ENCODE assay signal across 8 cellular contexts in the genomic region with DNA sequence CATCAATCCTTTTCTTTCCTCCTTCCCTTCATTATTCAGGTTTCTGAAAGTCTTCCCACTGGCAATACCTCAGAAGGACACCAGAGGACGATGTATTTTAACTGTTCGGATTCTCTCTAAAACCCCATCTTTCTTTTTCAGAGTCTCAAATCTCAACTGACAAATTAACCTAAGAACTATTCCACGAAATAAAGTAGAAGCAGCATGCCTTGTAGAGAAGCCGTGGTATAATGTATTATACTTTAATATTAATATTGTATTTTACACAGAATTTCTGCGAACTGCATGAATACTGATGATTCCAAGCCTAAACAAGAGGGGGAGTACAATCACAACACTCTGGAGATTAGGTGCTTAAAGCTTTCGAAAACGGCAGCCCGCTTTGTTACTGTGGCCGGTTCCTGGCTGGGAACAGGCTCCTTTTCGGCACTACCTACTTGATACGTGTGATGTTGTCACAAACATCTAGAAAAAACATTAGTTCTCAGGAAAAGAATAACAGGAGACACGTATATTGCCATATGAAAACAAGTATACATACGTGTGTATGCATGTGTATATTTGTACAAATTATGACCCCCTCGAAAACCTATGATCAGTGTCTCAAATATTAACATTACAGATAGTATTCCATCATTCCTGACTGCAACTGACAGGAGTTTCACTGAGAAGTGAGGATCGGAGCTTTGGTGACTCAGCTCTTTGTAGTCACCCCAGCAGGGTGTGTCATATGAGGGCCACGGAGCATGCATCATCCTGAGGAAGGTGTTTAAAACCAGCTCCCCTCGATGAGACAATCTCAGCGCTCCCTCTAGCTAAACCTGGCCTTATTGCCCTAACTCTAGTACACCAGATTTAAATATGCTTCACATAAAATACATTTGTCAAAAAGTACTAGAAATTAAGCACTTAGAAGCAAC.
A peak's percentile ranks its signal among the peaks of the same experiment; 100 is the strongest.
DNase-seq lines count a peak whose midpoint lies in the region; ATAC-seq and TF ChIP-seq lines count a peak whose summit lies in the region.

No MANE protein-coding gene starts in this region.

- peaks cover 51% of the 10 kb centered on the region for H3K27me3 Mint-ChIP-seq in stimulated activated naive CD8-positive, alpha-beta T cell treated with anti-CD3 and anti-CD28 coated beads, Interleukin-15, Interleukin-2, amounts not matched to agents 100 ng/mL and 50 ng/mL, for 24 hours

- no peaks in the 10 kb centered on the region for H3K27me3 ChIP-seq in RWPE2 (ENCODE audit: insufficient read depth, poor library complexity, severe bottlenecking)
- no peaks in the 10 kb centered on the region for H3K27me3 ChIP-seq in colonic mucosa

- ATAC-seq in GM21381 (IDR thresholded peaks at IDR 0.05; ENCODE audit: unreplicated experiment) (peak; percentile 43), RWPE2 (ENCODE audit: low read depth) (peak; percentile 99), left lobe of liver (peak; percentile 79)

- DNase-seq in DMS53 treated with DMSO at 0.1 percent for 48 hours (lab: John Stamatoyannopoulos, UW; ENCODE audit: unreplicated experiment): peak; percentile 74
- DNase-seq in RWPE2 (ENCODE audit: low spot score): peak; percentile 86
- no peak for DNase-seq in colonic mucosa
- no peak for DNase-seq in left lobe of liver (ENCODE audit: low spot score)
- no peak for DNase-seq in activated naive CD4-positive, alpha-beta T cell treated with Interleukin-2 at 50 U/mL for 16 hours

- TF ChIP-seq RAD21 in Ishikawa (IDR thresholded peaks at IDR 0.05; ENCODE audit: low read depth): peak; percentile 84

- no peak for TF ChIP-seq EP300 in Ishikawa (IDR thresholded peaks at IDR 0.05; ENCODE audit: borderline replicate concordance)

- H3K36me3 Mint-ChIP-seq in stimulated activated naive CD8-positive, alpha-beta T cell treated with anti-CD3 and anti-CD28 coated beads, Interleukin-15, Interleukin-2, amounts not matched to agents 100 ng/mL and 50 ng/mL, for 24 hours (ENCODE audit: low read depth): no peaks in the 10 kb centered on the region

- no peaks in the 10 kb centered on the region for H3K9me3 Mint-ChIP-seq in stimulated activated naive CD8-positive, alpha-beta T cell treated with anti-CD3 and anti-CD28 coated beads, Interleukin-15, Interleukin-2, amounts not matched to agents 100 ng/mL and 50 ng/mL, for 24 hours

- intact Hi-C loops in colonic mucosa (cut with DNase I): loop anchor here (5.0 to 10.0 kb wide), 2 partner anchors 348 to 526 kb away; no protein-coding TSS in a partner anchor

- H3K9me3 ChIP-seq in RWPE2 (ENCODE audit: severe bottlenecking) (no peaks in the 10 kb centered on the region), colonic mucosa (no peaks in the 10 kb centered on the region)

- H3K27ac ChIP-seq in RWPE2 (ENCODE audit: poor library complexity, severe bottlenecking): peak overlapping the region; percentile 71
- H3K27ac ChIP-seq in colonic mucosa: no peak overlapping the region

- H3K4me3 ChIP-seq in RWPE2 (ENCODE audit: severe bottlenecking) (peak overlapping the region; percentile 19), colonic mucosa (no peak overlapping the region)

- peak; percentile 98 for TF ChIP-seq CTCF in RWPE2 (IDR thresholded peaks at IDR 0.05; ENCODE audit: poor library complexity, severe bottlenecking)
- TF ChIP-seq CTCF in colonic mucosa (IDR thresholded peaks at IDR 0.05): peak; percentile 70

- H3K4me1 Mint-ChIP-seq in stimulated activated naive CD8-positive, alpha-beta T cell treated with anti-CD3 and anti-CD28 coated beads, Interleukin-15, Interleukin-2, amounts not matched to agents 100 ng/mL and 50 ng/mL, for 24 hours (ENCODE audit: low read depth): peaks cover 5% of the 10 kb centered on the region

- H3K9ac ChIP-seq in colonic mucosa (ENCODE audit: low read depth in 2 of 2, low read length in 2 of 2): peak overlapping the region in 1 of 2 donors; percentile 14

- peak overlapping the region; percentile 50 for H3K4me3 Mint-ChIP-seq in stimulated activated naive CD8-positive, alpha-beta T cell treated with anti-CD3 and anti-CD28 coated beads, Interleukin-15, Interleukin-2, amounts not matched to agents 100 ng/mL and 50 ng/mL, for 24 hours

- no peak overlapping the region for H3K27ac Mint-ChIP-seq in stimulated activated naive CD8-positive, alpha-beta T cell treated with anti-CD3 and anti-CD28 coated beads, Interleukin-15, Interleukin-2, amounts not matched to agents 100 ng/mL and 50 ng/mL, for 24 hours

- no peaks in the 10 kb centered on the region for H3K36me3 ChIP-seq in RWPE2 (ENCODE audit: low read depth)
- no peaks in the 10 kb centered on the region for H3K36me3 ChIP-seq in colonic mucosa

- peaks cover 11% of the 10 kb centered on the region for H3K4me1 ChIP-seq in RWPE2 (ENCODE audit: insufficient read depth, poor library complexity, severe bottlenecking)
- H3K4me1 ChIP-seq in colonic mucosa: no peaks in the 10 kb centered on the region

TF ChIP-seq in Ishikawa, 13 proteins besides CTCF, POLR2A, EP300 and RAD21:
- TF ChIP-seq, protein P1, sequence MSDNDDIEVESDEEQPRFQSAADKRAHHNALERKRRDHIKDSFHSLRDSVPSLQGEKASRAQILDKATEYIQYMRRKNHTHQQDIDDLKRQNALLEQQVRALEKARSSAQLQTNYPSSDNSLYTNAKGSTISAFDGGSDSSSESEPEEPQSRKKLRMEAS (IDR thresholded peaks at IDR 0.05): peak; percentile 52; the same call in 1 of the 2 replicates
- TF ChIP-seq, protein P2, sequence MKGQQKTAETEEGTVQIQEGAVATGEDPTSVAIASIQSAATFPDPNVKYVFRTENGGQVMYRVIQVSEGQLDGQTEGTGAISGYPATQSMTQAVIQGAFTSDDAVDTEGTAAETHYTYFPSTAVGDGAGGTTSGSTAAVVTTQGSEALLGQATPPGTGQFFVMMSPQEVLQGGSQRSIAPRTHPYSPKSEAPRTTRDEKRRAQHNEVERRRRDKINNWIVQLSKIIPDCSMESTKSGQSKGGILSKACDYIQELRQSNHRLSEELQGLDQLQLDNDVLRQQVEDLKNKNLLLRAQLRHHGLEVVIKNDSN (IDR thresholded peaks at IDR 0.05): no peak

Comparison
In these comparisons a context has a peak if more than half of its experiments do, and no peak if none do; other contexts are left out.
1. DNase-seq: peak in DMS53 treated with DMSO at 0.1 percent for 48 hours (single experiment) and RWPE2 (single experiment); none in colonic mucosa (single experiment), left lobe of liver (single experiment) and activated naive CD4-positive, alpha-beta T cell treated with Interleukin-2 at 50 U/mL for 16 hours (single experiment).
2. ATAC-seq: peak in every context shown above with its lines; median percentile 99 in RWPE2; 79 in left lobe of liver; 43 in GM21381.